ENCODE assay signal across 8 cellular contexts in genomic region chr10:97428572-97428981, GRCh38. TPM values are rescaled to one million over a fixed set of nuclear protein-coding genes. Genes with fewer than 3 reads are reported as not detected.
DNase-seq lines count a peak whose midpoint lies in the region; ATAC-seq and TF ChIP-seq lines count a peak whose summit lies in the region.

No MANE protein-coding gene starts in this region.

- H3K27ac ChIP-seq in gastroesophageal sphincter: peak overlapping the region in 3 of 4 donors; percentile 8 to 95 (median 91)

- no peaks in the 10 kb centered on the region for H3K9me3 ChIP-seq in gastroesophageal sphincter

- no peak for ATAC-seq in gastroesophageal sphincter
- no peak for ATAC-seq in HG03565 (IDR thresholded peaks at IDR 0.05; ENCODE audit: unreplicated experiment)
- ATAC-seq in omental fat pad (ENCODE audit: low FRiP score): no peak

- no peaks in the 10 kb centered on the region for H3K27me3 ChIP-seq in gastroesophageal sphincter

- TF ChIP-seq CTCF in gastroesophageal sphincter (IDR thresholded peaks at IDR 0.05): no peak
- no peak for TF ChIP-seq CTCF in omental fat pad (IDR thresholded peaks at IDR 0.05)

- peaks cover 9 to 43% of the 10 kb centered on the region in 2 donors for H3K36me3 ChIP-seq in gastroesophageal sphincter

- peak overlapping the region in 1 of 2 donors; percentile 91 for H3K4me3 ChIP-seq in gastroesophageal sphincter

- TF ChIP-seq EP300 in gastroesophageal sphincter (IDR thresholded peaks at IDR 0.05): no peak

- no peak for TF ChIP-seq POLR2A in gastroesophageal sphincter (IDR thresholded peaks at IDR 0.05)

- 47 to 53% methylated on average over 3 to 4 of the region's 4 CpGs for WGBS in gastroesophageal sphincter (ENCODE audit: low coverage in 1 of 2), 2 donors

- DNase-seq in stimulated activated CD4-positive, alpha-beta T cell treated with anti-CD3 and anti-CD28 coated beads, Interleukin-4, amount 100 ng/mL, for 1 hour: peak; percentile 26
- no peak for DNase-seq in stimulated activated CD4-positive, alpha-beta T cell treated with anti-CD3 and anti-CD28 coated beads, Interleukin-12 subunit alpha, Interleukin-12 subunit beta, amount 100 ng/mL, for 4 hours
- peak; percentile 42 to 49 for DNase-seq in activated CD4-positive, alpha-beta T cell treated with anti-CD3 and anti-CD28 coated beads, Interleukin-2, amount 50 U/mL, for 4 hours
- no peak for DNase-seq in COLO668 (lab: John Stamatoyannopoulos, UW; ENCODE audit: unreplicated experiment)
- DNase-seq in omental fat pad (ENCODE audit: low spot score): no peak
- DNase-seq in NK-92 (lab: John Stamatoyannopoulos, UW; ENCODE audit: unreplicated experiment): no peak

- peaks cover 0 to 51% (median 19%) of the 10 kb centered on the region in 3 donors for H3K4me1 ChIP-seq in gastroesophageal sphincter

RNA-seq across cellular contexts. Expression of gene PGAM1, which starts 2.6 kb away (rescaled TPM):
- total RNA-seq in gastroesophageal sphincter (100 to 1,000 TPM; 248 to 385 (median 356) TPM), omental fat pad (100 to 1,000 TPM; 158 to 217 (median 207) TPM)

RNA-seq across cellular contexts. Expression of gene EXOSC1, which starts 17.2 kb away (rescaled TPM):
- total RNA-seq in gastroesophageal sphincter: 10 to 100 TPM; 24.9 to 54.5 (median 28.0) TPM
- total RNA-seq in omental fat pad: 10 to 100 TPM; 17.4 to 25.9 (median 21.3) TPM

RNA-seq across cellular contexts. Expression of gene ZDHHC16, which starts 17.4 kb away (rescaled TPM):
- total RNA-seq in gastroesophageal sphincter (10 to 100 TPM; 22.3 to 31.6 (median 25.3) TPM), omental fat pad (10 to 100 TPM; 27.7 to 43.5 (median 34.4) TPM)

RNA-seq across cellular contexts. Expression of gene RRP12, which starts 27.4 kb away (rescaled TPM):
- total RNA-seq in gastroesophageal sphincter (10 to 100 TPM in 3 of 4 donors, 1 to 10 TPM in 1; 6.7 to 25.3 (median 11.8) TPM), omental fat pad (10 to 100 TPM; 14.2 to 89.3 (median 18.7) TPM)

Comparison
In these comparisons a context has a peak if more than half of its experiments do, and no peak if none do; other contexts are left out.
1. DNase-seq: peak in stimulated activated CD4-positive, alpha-beta T cell treated with anti-CD3 and anti-CD28 coated beads, Interleukin-4, amount 100 ng/mL, for 1 hour (single experiment) and activated CD4-positive, alpha-beta T cell treated with anti-CD3 and anti-CD28 coated beads, Interleukin-2, amount 50 U/mL, for 4 hours (2 of 2); none in stimulated activated CD4-positive, alpha-beta T cell treated with anti-CD3 and anti-CD28 coated beads, Interleukin-12 subunit alpha, Interleukin-12 subunit beta, amount 100 ng/mL, for 4 hours (single experiment), COLO668 (single experiment), omental fat pad (single experiment) and NK-92 (single experiment).